Comparison of ENCODE assay signal across 11 cellular contexts in genomic region chr14:55446833-55447232, GRCh38. TPM values are rescaled to one million over a fixed set of nuclear protein-coding genes. Genes with fewer than 3 reads are reported as not detected.
DNase-seq lines count a peak whose midpoint lies in the region; ATAC-seq and TF ChIP-seq lines count a peak whose summit lies in the region.
"Had no signal": no experiment of that assay in that cellular context is flagged by ENCODE, and none has a peak within 500 bp of the region (broad histone marks: within the 10 kb centered on the region; RNA-seq: fewer than 3 reads in every experiment).

No MANE protein-coding gene starts in this region.

- no peak for DNase-seq in left cardiac atrium
- no peak for DNase-seq in Right ventricle myocardium superior
- peak; percentile 22 for DNase-seq in T1000 (lab: John Stamatoyannopoulos, UW)
- DNase-seq in fibroblast of the aortic adventitia (ENCODE audit: low read depth) = peak; percentile 86
- no peak for DNase-seq in GM19238 (ENCODE audit: insufficient read length, low spot score)
- DNase-seq in NCI-H1092 treated with DMSO at 0.1 percent for 48 hours (lab: John Stamatoyannopoulos, UW) = no peak
- no peak for DNase-seq in HuH-7.5 (ENCODE audit: low spot score)
- DNase-seq: upper lobe of right lung had no signal

- H3K4me3 ChIP-seq in fibroblast of the aortic adventitia (ENCODE audit: low read depth, low read length) = peak overlapping the region; percentile 18
- H3K4me3 ChIP-seq: BLaER1, coronary artery, upper lobe of right lung had no signal

- ATAC-seq in left cardiac atrium = peak; percentile 58 to 90
- ATAC-seq in Right ventricle myocardium superior (ENCODE audit: poor library complexity) = no peak
- no peak for ATAC-seq in HG03039 (IDR thresholded peaks at IDR 0.05; ENCODE audit: unreplicated experiment)

- TF ChIP-seq CTCF in fibroblast of the aortic adventitia (IDR thresholded peaks at IDR 0.05; ENCODE audit: insufficient read depth, low read length) = no peak

- intact Hi-C loops in left cardiac atrium (cut with DNase I) (loop anchor here (5.0 to 10.0 kb wide), 2 partner anchors 128 to 1025 kb away; no protein-coding TSS in a partner anchor), Right ventricle myocardium superior (cut with DNase I) (loop anchor here (5.0 to 10.0 kb wide), 2 partner anchors 228 to 1025 kb away; no protein-coding TSS in a partner anchor)

RNA-seq across cellular contexts. Expression of gene TBPL2, which starts 6.4 kb away (rescaled TPM):
- not detected for total RNA-seq in left cardiac atrium
- total RNA-seq in Right ventricle myocardium superior = not detected
- not detected in 2 replicates for total RNA-seq in fibroblast of the aortic adventitia (ENCODE audit: low replicate concordance)
- total RNA-seq: upper lobe of right lung had no signal

RNA-seq across cellular contexts. Expression of gene ATG14, which starts 35.2 kb away (rescaled TPM):
- total RNA-seq in left cardiac atrium = 1 to 10 TPM; 6.8 to 8.5 TPM
- 12.3 TPM for total RNA-seq in Right ventricle myocardium superior
- total RNA-seq in fibroblast of the aortic adventitia (ENCODE audit: low replicate concordance) = 11.6 and 16.6 TPM in 2 replicates

Comparison
In these comparisons a context has a peak if more than half of its experiments do, and no peak if none do; other contexts are left out.
1. ATAC-seq: peak in left cardiac atrium (2 of 2); none in Right ventricle myocardium superior (single experiment) and HG03039 (single experiment).
2. DNase-seq: peak in T1000 (single experiment) and fibroblast of the aortic adventitia (single experiment); none in left cardiac atrium (single experiment), Right ventricle myocardium superior (single experiment), GM19238 (single experiment), NCI-H1092 treated with DMSO at 0.1 percent for 48 hours (single experiment) and HuH-7.5 (single experiment).